Comparison of ENCODE assay signal across 21 cellular contexts in genomic region chr2:3197308-3197707, GRCh38.
A peak's percentile ranks its signal among the peaks of the same experiment; 100 is the strongest.
DNase-seq lines count a peak whose midpoint lies in the region; ATAC-seq, FAIRE-seq and TF ChIP-seq lines count a peak whose summit lies in the region.
"Had no signal": no experiment of that assay in that cellular context is flagged by ENCODE, and none has a peak within 500 bp of the region (broad histone marks: within the 10 kb centered on the region; RNA-seq: fewer than 3 reads in every experiment).

No MANE protein-coding gene starts in this region.

- H3F3A ChIP-seq in SK-N-SH (replicated peaks; ENCODE audit: insufficient read depth), result no peaks in the 10 kb centered on the region

- FAIRE-seq in GM12892 (lab: Jason Lieb, UNC), result no peak
- FAIRE-seq: GM18507, HepG2 had no signal

- no peak for TF ChIP-seq EP300 in SK-N-SH (IDR thresholded peaks at IDR 0.05; ENCODE audit: borderline replicate concordance in 1 of 2, low read depth in 1 of 2, low read length in 1 of 2)

- 79% methylated on average over 12 of the region's 12 CpGs for WGBS in SK-N-SH (ENCODE audit: low lambda C conversion rate)

- H3K27ac Mint-ChIP-seq in activated naive CD4-positive, alpha-beta T cell treated with anti-CD3 and anti-CD28 coated beads for 36 hours, result no peak overlapping the region
- H3K27ac Mint-ChIP-seq: B cell had no signal

- intact Hi-C loops in activated naive CD4-positive, alpha-beta T cell treated with anti-CD3 and anti-CD28 coated beads for 36 hours (cut with micrococcal nuclease), result no loop called here

- no peak overlapping the region for H3K4me3 ChIP-seq in SK-N-SH (ENCODE audit: low read depth in 2 of 2, low read length in 1 of 2)
- H3K4me3 ChIP-seq: SJSA1 had no signal

- H3K9me3 ChIP-seq in SK-N-SH, result no peaks in the 10 kb centered on the region
- H3K9me3 ChIP-seq: SJSA1 had no signal

- H3K9me2 ChIP-seq in SK-N-SH, result no peaks in the 10 kb centered on the region

- TF ChIP-seq CTCF in SK-N-SH (IDR thresholded peaks at IDR 0.05), result no peak

- peaks cover 3 to 44% of the 10 kb centered on the region in 2 experiments for H3K36me3 ChIP-seq in SK-N-SH (replicated peaks in 1 of 2; ENCODE audit: control insufficient read depth in 1 of 2, insufficient read depth in 2 of 2, low read length in 1 of 2)
- H3K36me3 ChIP-seq: SJSA1 had no signal

- POLR2A ChIA-PET in SK-N-SH (lab: Yijun Ruan, JAX), result no interaction called here

- no peaks in the 10 kb centered on the region for H4K20me1 ChIP-seq in SK-N-SH (ENCODE audit: insufficient read depth)

- no peak for TF ChIP-seq POLR2A in GM12892 (IDR thresholded peaks at IDR 0.05; ENCODE audit: low read depth, low read length)

- no peak for ATAC-seq in SK-N-SH treated with all-trans-retinoic acid at 6 μM for 48 hours
- ATAC-seq in HG02610 (IDR thresholded peaks at IDR 0.05; ENCODE audit: unreplicated experiment), result no peak

- no peaks in the 10 kb centered on the region for H3K79me2 ChIP-seq in SK-N-SH (ENCODE audit: insufficient read depth)

- no peak overlapping the region for H3K4me3 Mint-ChIP-seq in activated naive CD4-positive, alpha-beta T cell treated with anti-CD3 and anti-CD28 coated beads for 36 hours
- H3K4me3 Mint-ChIP-seq: B cell; CD4-positive, CD25-positive, alpha-beta regulatory T cell had no signal

- H2AFZ ChIP-seq in SK-N-SH (ENCODE audit: low read depth), result no peak overlapping the region

- CTCF ChIA-PET in SK-N-SH (lab: Yijun Ruan, JAX), result interaction anchor here (1.3 to 1.8 kb wide), 4 partner anchors 8 to 106 kb away, joined by 4 to 10 read pairs (median 5); no protein-coding TSS in a partner anchor
- CTCF ChIA-PET in activated naive CD4-positive, alpha-beta T cell treated with anti-CD3 and anti-CD28 coated beads for 36 hours (lab: Charles Lee), result interaction anchor here (0.8 to 1.6 kb wide), 3 partner anchors 10 to 116 kb away, joined by 4 to 6 read pairs (median 4); no protein-coding TSS in a partner anchor

- TF ChIP-seq RAD21 in SK-N-SH (IDR thresholded peaks at IDR 0.05; ENCODE audit: low read length), result no peak

- no peak overlapping the region for H3K4me2 ChIP-seq in SK-N-SH

- H3K4me1 ChIP-seq in SK-N-SH (ENCODE audit: control insufficient read depth in 1 of 2, insufficient read depth in 2 of 2, low read depth in 1 of 2, low read length in 1 of 2), result peaks cover 0 to 57% of the 10 kb centered on the region in 2 experiments; a peak in 2 of 4 replicates
- H3K4me1 ChIP-seq: SJSA1 had no signal

- no peaks in the 10 kb centered on the region for H3K27me3 ChIP-seq in SK-N-SH (ENCODE audit: insufficient read depth)
- H3K27me3 ChIP-seq: SJSA1 had no signal

- DNase-seq in SK-N-SH (peak; percentile 27), caudate nucleus (lab: John Stamatoyannopoulos, UW) (no peak), retina (peak; percentile 50), GM12892 (ENCODE audit: insufficient read length) (no peak)
- no peak for DNase-seq in activated naive CD4-positive, alpha-beta T cell treated with anti-CD3 and anti-CD28 coated beads for 36 hours
- DNase-seq in activated CD4-positive, alpha-beta T cell treated with anti-CD3 and anti-CD28 coated beads, Interleukin-2, amount 50 U/mL, for 1 hour, result no peak
- DNase-seq: MV-4-11; NCI-H1105; NCI-H1436 treated with DMSO at 0.1 percent for 48 hours; NCI-H187 treated with DMSO at 0.1 percent for 48 hours; NCI-H774; NK-92 treated with Interleukin-12 subunit alpha and Interleukin-12 subunit beta, amount 100 ng/mL, for 24 hours; RPMI8226 had no signal

- peaks cover 8% of the 10 kb centered on the region for H3K36me3 Mint-ChIP-seq in activated naive CD4-positive, alpha-beta T cell treated with anti-CD3 and anti-CD28 coated beads for 36 hours (ENCODE audit: low read depth)

- H3K27ac ChIP-seq in SK-N-SH (ENCODE audit: low read depth in 2 of 2, low read length in 1 of 2) (peak overlapping the region in 1 of 2 experiments; percentile 57; a peak in 2 of 4 replicates), caudate nucleus (ENCODE audit: low read depth, low read length) (peak overlapping the region; percentile 69)
- H3K27ac ChIP-seq: 22Rv1, SJSA1 had no signal

- no peaks in the 10 kb centered on the region for H3K27me3 Mint-ChIP-seq in activated naive CD4-positive, alpha-beta T cell treated with anti-CD3 and anti-CD28 coated beads for 36 hours (ENCODE audit: low read depth)
- H3K27me3 Mint-ChIP-seq: B cell; CD4-positive, CD25-positive, alpha-beta regulatory T cell had no signal

- peaks cover under 1% of the 10 kb centered on the region for H3K4me1 Mint-ChIP-seq in activated naive CD4-positive, alpha-beta T cell treated with anti-CD3 and anti-CD28 coated beads for 36 hours (ENCODE audit: low read depth)
- H3K4me1 Mint-ChIP-seq: B cell; CD4-positive, CD25-positive, alpha-beta regulatory T cell had no signal

- no peak overlapping the region for H3K9ac ChIP-seq in SK-N-SH

- H3K9me3 Mint-ChIP-seq in activated naive CD4-positive, alpha-beta T cell treated with anti-CD3 and anti-CD28 coated beads for 36 hours, result no peaks in the 10 kb centered on the region
- H3K9me3 Mint-ChIP-seq: CD4-positive, CD25-positive, alpha-beta regulatory T cell had no signal

TF ChIP-seq in SK-N-SH, 30 proteins besides CTCF, POLR2A, EP300 and RAD21 (continues in another document):
- TF ChIP-seq GABPA (IDR thresholded peaks at IDR 0.05; ENCODE audit: low read depth), result no peak
- TF ChIP-seq TEAD4 (IDR thresholded peaks at IDR 0.05; ENCODE audit: borderline replicate concordance, insufficient read depth), result no peak
- TF ChIP-seq RXRA (IDR thresholded peaks at IDR 0.05; ENCODE audit: borderline replicate concordance, low read depth), result no peak
- no peak for TF ChIP-seq FOSL2 (IDR thresholded peaks at IDR 0.05; ENCODE audit: borderline replicate concordance, low read depth)
- no peak for TF ChIP-seq SMC3 (IDR thresholded peaks at IDR 0.05; ENCODE audit: low read depth, low read length)
- TF ChIP-seq FOXJ3 (CRISPR knock-in tag; IDR thresholded peaks at IDR 0.05), result no peak
- TF ChIP-seq NRF1 (IDR thresholded peaks at IDR 0.05; ENCODE audit: low read depth, low read length), result no peak
- TF ChIP-seq TCF12 (IDR thresholded peaks at IDR 0.05), result no peak
- no peak for TF ChIP-seq GATA2 (CRISPR knock-in tag; IDR thresholded peaks at IDR 0.05)
- TF ChIP-seq YY1 (IDR thresholded peaks at IDR 0.05; ENCODE audit: low read depth), result no peak
- no peak for TF ChIP-seq ZBTB33 (IDR thresholded peaks at IDR 0.05; ENCODE audit: borderline replicate concordance, low read depth)

TF ChIP-seq in SK-N-SH treated with all-trans-retinoic acid at 6 μM for 48 hours, 23 proteins besides CTCF, POLR2A, EP300 and RAD21:
- TF ChIP-seq POU6F1 (CRISPR knock-in tag; IDR thresholded peaks at IDR 0.05; ENCODE audit: borderline replicate concordance, low read depth) (no peak), CSDC2 (CRISPR knock-in tag; IDR thresholded peaks at IDR 0.05) (no peak), ESRRG (CRISPR knock-in tag; IDR thresholded peaks at IDR 0.05) (no peak), GLIS3 (CRISPR knock-in tag; IDR thresholded peaks at IDR 0.05) (no peak), ZNF70 (CRISPR knock-in tag; IDR thresholded peaks at IDR 0.05) (no peak), ZFP3 (CRISPR knock-in tag; IDR thresholded peaks at IDR 0.05) (no peak), SNAI2 (CRISPR knock-in tag; IDR thresholded peaks at IDR 0.05) (no peak), TSHZ2 (CRISPR knock-in tag; IDR thresholded peaks at IDR 0.05) (no peak)

Comparison
In these comparisons a context has a peak if more than half of its experiments do, and no peak if none do; other contexts are left out.
1. DNase-seq: peak in SK-N-SH (single experiment) and retina (single experiment); none in caudate nucleus (0 of 61), activated naive CD4-positive, alpha-beta T cell treated with anti-CD3 and anti-CD28 coated beads for 36 hours (single experiment), GM12892 (single experiment) and activated CD4-positive, alpha-beta T cell treated with anti-CD3 and anti-CD28 coated beads, Interleukin-2, amount 50 U/mL, for 1 hour (single experiment).